In the genomic region with DNA sequence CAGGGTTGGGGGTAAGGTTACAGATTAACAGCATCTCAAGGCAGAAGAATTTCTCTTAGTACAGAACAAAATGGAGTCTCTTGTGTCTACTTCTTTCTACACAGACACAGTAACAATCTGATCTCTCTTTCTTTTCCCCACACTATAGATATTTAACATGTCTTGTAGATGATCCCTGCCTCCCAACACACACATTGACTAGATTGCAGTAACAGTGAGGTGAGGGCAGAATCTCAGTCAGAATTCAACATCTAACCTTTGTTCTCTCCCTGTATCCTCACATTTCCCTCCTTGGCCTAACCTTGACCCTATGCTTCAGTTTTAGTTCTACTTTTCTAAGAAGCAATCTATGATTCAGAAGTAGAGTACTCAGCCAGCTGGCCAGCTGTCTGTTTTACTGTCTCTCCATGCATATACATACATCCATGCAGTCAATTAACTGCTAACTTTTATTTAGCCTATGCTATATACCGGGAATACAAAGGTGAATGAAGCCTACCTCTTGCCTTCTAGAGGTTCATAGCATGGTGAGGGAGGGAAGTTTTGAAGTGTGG, we compare ENCODE assay signal across 11 cellular contexts. TPM values are rescaled to one million over a fixed set of nuclear protein-coding genes. Genes with fewer than 3 reads are reported as not detected.
DNase-seq lines count a peak whose midpoint lies in the region; ATAC-seq and TF ChIP-seq lines count a peak whose summit lies in the region.
"Had no signal": no experiment of that assay in that cellular context is flagged by ENCODE, and none has a peak within 500 bp of the region (broad histone marks: within the 10 kb centered on the region; RNA-seq: fewer than 3 reads in every experiment).

No MANE protein-coding gene starts in this region.

- peak; percentile 56 for ATAC-seq in GM18498 (IDR thresholded peaks at IDR 0.05; ENCODE audit: unreplicated experiment)
- peak; percentile 53 for ATAC-seq in GM19452 (IDR thresholded peaks at IDR 0.05; ENCODE audit: unreplicated experiment)
- peak; percentile 57 for ATAC-seq in HG03025 (IDR thresholded peaks at IDR 0.05; ENCODE audit: low FRiP score, unreplicated experiment)
- no peak for ATAC-seq in omental fat pad (ENCODE audit: low FRiP score)
- no peak for ATAC-seq in HG03196 (IDR thresholded peaks at IDR 0.05; ENCODE audit: unreplicated experiment)

- no peak for TF ChIP-seq POLR2A in tibial nerve (IDR thresholded peaks at IDR 0.05)

- TF ChIP-seq CTCF in tibial nerve (IDR thresholded peaks at IDR 0.05): no peak
- TF ChIP-seq CTCF in omental fat pad (IDR thresholded peaks at IDR 0.05): no peak

- peaks cover 0 to 27% (median 6%) of the 10 kb centered on the region in 4 donors for H3K4me1 ChIP-seq in tibial nerve

- H3K27me3 ChIP-seq in tibial nerve: no peaks in the 10 kb centered on the region

- DNase-seq in iris pigment epithelial cell (ENCODE audit: low read depth): peak; percentile 49
- DNase-seq in tibial nerve (ENCODE audit: low spot score in 2 of 2): no peak
- DNase-seq in omental fat pad (ENCODE audit: low spot score): no peak
- no peak for DNase-seq in activated CD4-positive, alpha-beta T cell treated with anti-CD3 and anti-CD28 coated beads for 48 hours
- DNase-seq: activated CD8-positive, alpha-beta memory T cell treated with anti-CD3 and anti-CD28 coated beads, Interleukin-2, amount 50 U/mL, for 4 hours; KBM-7 had no signal

- no peak overlapping the region for H3K27ac ChIP-seq in tibial nerve
- H3K27ac ChIP-seq: C4-2B had no signal

- TF ChIP-seq EP300 in tibial nerve (IDR thresholded peaks at IDR 0.05): no peak

- WGBS in tibial nerve, 2 donors: 73 to 82% methylated on average over 1 of the region's 1 CpG

- H3K4me3 ChIP-seq in tibial nerve: no peak overlapping the region

- no peaks in the 10 kb centered on the region for H3K9me3 ChIP-seq in tibial nerve

- H3K36me3 ChIP-seq in tibial nerve: peaks cover 0 to 2% (median 0%) of the 10 kb centered on the region in 3 donors

RNA-seq across cellular contexts. Expression of a gene that starts 18.1 kb away (rescaled TPM):
- total RNA-seq in tibial nerve: 1 to 10 TPM; 3.7 to 9.2 (median 5.7) TPM
- total RNA-seq in omental fat pad: 10 to 100 TPM in 3 of 4 donors, 1 to 10 TPM in 1; 5.5 to 12.1 (median 10.9) TPM

RNA-seq across cellular contexts. Expression of a gene that starts 49.4 kb away (rescaled TPM):
- total RNA-seq in tibial nerve (10 to 100 TPM in 1 of 4 donors, 1 to 10 TPM in 3; 1.4 to 16.8 (median 3.3) TPM), omental fat pad (10 to 100 TPM in 3 of 4 donors, 1 to 10 TPM in 1; 8.3 to 31.8 (median 10.9) TPM)

Comparison
In these comparisons a context has a peak if more than half of its experiments do, and no peak if none do; other contexts are left out.
1. ATAC-seq: peak in GM18498 (single experiment), GM19452 (single experiment) and HG03025 (single experiment); none in omental fat pad (single experiment) and HG03196 (single experiment).